ENCODE assay signal across 22 cellular contexts in genomic region chr7:75796420-75796819, GRCh38. TPM values are rescaled to one million over a fixed set of nuclear protein-coding genes. Genes with fewer than 3 reads are reported as not detected.
"Had no signal": no experiment of that assay in that cellular context is flagged by ENCODE, and none has a peak within 500 bp of the region (broad histone marks: within the 10 kb centered on the region; RNA-seq: fewer than 3 reads in every experiment).

No MANE protein-coding gene starts in this region.

- H3K4me3 ChIP-seq: body of pancreas, left lung, stomach had no signal

- H3K36me3 ChIP-seq: left lung, neutrophil, stomach had no signal

- H3K27me3 ChIP-seq: body of pancreas, left lung, neutrophil had no signal

- ATAC-seq: natural killer cell treated with Interleukin-12 subunit alpha and Interleukin-12 subunit beta and Interleukin-15 and Interleukin-18, amount 100 ng/mL, for 72 hours; stimulated activated memory B cell treated with anti-CD40 and anti-IgM and Interleukin-4, amounts not matched to agents 10 μg/mL and 1 μg/mL and 100 μg/mL, for 72 hours had no signal

- H3K27ac ChIP-seq: body of pancreas, neutrophil had no signal

- H3K9me3 ChIP-seq: body of pancreas, left lung, neutrophil, stomach had no signal

- DNase-seq: activated B cell treated with CpG ODN at 0.5 μM for 24 hours; activated CD4-positive, alpha-beta memory T cell treated with anti-CD3 and anti-CD28 coated beads for 36 hours; activated CD4-positive, alpha-beta T cell treated with anti-CD3 and anti-CD28 coated beads for 4 hours; activated effector memory CD4-positive, alpha-beta T cell treated with anti-CD3 and anti-CD28 coated beads, Interleukin-2, amount 50 U/mL, for 16 hours; activated naive CD4-positive, alpha-beta T cell treated with anti-CD3 and anti-CD28 coated beads, Interleukin-2, amount 10 ng/mL, durations not matched to agents 7 days and 5 days; activated T-cell treated with anti-CD3 and anti-CD28 coated beads, Interleukin-2, amount 50 U/mL, for 48 hours; anterior cingulate cortex; caudate nucleus; dermis blood vessel endothelial cell; effector CD8-positive, alpha-beta T cell; erythroblast; immature natural killer cell; stimulated activated CD4-positive, alpha-beta T cell treated with anti-CD3 and anti-CD28 coated beads, Interleukin-15, amount 100 ng/mL, for 24 hours had no signal

RNA-seq across cellular contexts. Expression of gene CCL24, which starts 17.2 kb away (rescaled TPM):
- total RNA-seq: activated CD4-positive, alpha-beta memory T cell treated with anti-CD3 and anti-CD28 coated beads for 36 hours; body of pancreas; dermis blood vessel endothelial cell; fibroblast of lung; kidney epithelial cell; temporal lobe had no signal
- polyA plus RNA-seq: fibroblast of lung, immature natural killer cell had no signal

RNA-seq across cellular contexts. Expression of gene CCL26, which starts 24.4 kb away (rescaled TPM):
- total RNA-seq: activated B cell treated with CpG ODN at 0.5 μM for 24 hours; body of pancreas; dermis blood vessel endothelial cell; kidney epithelial cell; natural killer cell treated with Interleukin-12 subunit alpha and Interleukin-12 subunit beta and Interleukin-15 and Interleukin-18, amount 100 ng/mL, for 72 hours; stomach; temporal lobe had no signal
- polyA plus RNA-seq: immature natural killer cell had no signal
